ENCODE assay signal across 8 cellular contexts in genomic region chr10:77756319-77757232, GRCh38.
DNase-seq lines count a peak whose midpoint lies in the region; ATAC-seq, FAIRE-seq and TF ChIP-seq lines count a peak whose summit lies in the region.

No MANE protein-coding gene starts in this region.

- H3K4me3 Mint-ChIP-seq in activated T-cell treated with anti-CD3 and anti-CD28 coated beads, Interleukin-2, amount 50 U/mL, for 24 hours, result no peak overlapping the region

- H2BK20ac ChIP-seq in H1 (ENCODE audit: low read length), result no peak overlapping the region

- no peak overlapping the region; the same call in 1 of the 2 replicates for H2BK12ac ChIP-seq in H1 (ENCODE audit: low read depth, low read length)

- H3K9me3 Mint-ChIP-seq in activated T-cell treated with anti-CD3 and anti-CD28 coated beads, Interleukin-2, amount 50 U/mL, for 24 hours, result no peaks in the 10 kb centered on the region

- no peak for TF ChIP-seq POLR2A in H1 (IDR thresholded peaks at IDR 0.05; ENCODE audit: control extremely low read depth in 1 of 2, low read depth in 2 of 2, low read length in 2 of 2)

- H3K27me3 Mint-ChIP-seq in activated T-cell treated with anti-CD3 and anti-CD28 coated beads, Interleukin-2, amount 50 U/mL, for 24 hours, result peaks cover 15% of the 10 kb centered on the region

- DNase-seq in activated T-cell treated with anti-CD3 and anti-CD28 coated beads, Interleukin-2, amount 50 U/mL, for 48 hours, result peak; percentile 26 to 29
- no peak for DNase-seq in activated T-cell treated with anti-CD3 and anti-CD28 coated beads, Interleukin-2, amount 50 U/mL, for 24 hours
- DNase-seq in HT1080 (ENCODE audit: low read depth), result peak; percentile 64
- DNase-seq in OCI-M1 (lab: John Stamatoyannopoulos, UW), result peak; percentile 82
- DNase-seq in H1 (ENCODE audit: low read depth in 1 of 2, low spot score in 2 of 2), result peak; percentile 56 to 76
- DNase-seq in mucosa of gallbladder (ENCODE audit: low spot score), result peak; percentile 34

- H2BK5ac ChIP-seq in H1 (ENCODE audit: low read depth, low read length), result peak overlapping the region; percentile 35; the same call in 1 of the 2 replicates

- no peak overlapping the region for H3K23ac ChIP-seq in H1 (ENCODE audit: insufficient read length)

- WGBS in H1 (ENCODE audit: extremely low coverage in 1 of 2, insufficient coverage in 1 of 2, insufficient read length in 1 of 2, insufficient replicate concordance in 2 of 2, low coverage in 1 of 2, low lambda C conversion rate in 2 of 2, missing lambda C conversion rate in 1 of 2), 2 experiments, result 22% methylated on average over 12 of the region's 12 CpGs; no CpG with 5 or more reads in 1 of the 2 experiments

- H3K9ac ChIP-seq in H1 (replicated peaks in 1 of 4; ENCODE audit: extremely low read depth in 1 of 4, low read depth in 3 of 4, low read length in 3 of 4), result no peak overlapping the region

- no peak overlapping the region; the same call in 1 of the 2 replicates for H3K27ac ChIP-seq in H1 (ENCODE audit: low read depth, low read length)

- peak overlapping the region; percentile 61 for H4K5ac ChIP-seq in H1 (ENCODE audit: insufficient read length, low read depth, low read length)

- H2AFZ ChIP-seq in H1 (ENCODE audit: low read length), result peak overlapping the region; percentile 92

- peak overlapping the region in 1 of 2 experiments; percentile 49; a peak in 3 of 4 replicates for H3K4me2 ChIP-seq in H1 (ENCODE audit: insufficient read depth in 1 of 2, low read depth in 2 of 2, low read length in 2 of 2)

- CTCF ChIA-PET in H1 (lab: Charles Lee; ENCODE audit: partially characterized antibody), result interaction anchor here (0.6 to 4.4 kb wide), 30 partner anchors 9 to 587 kb away, joined by 3 to 45 read pairs (median 4); no protein-coding TSS in a partner anchor

- H2BK120ac ChIP-seq in H1 (replicated peaks; ENCODE audit: low read depth, low read length), result peak overlapping the region; percentile 43

- FAIRE-seq in H1 (lab: Jason Lieb, UNC), result peak; percentile 94

- no peak overlapping the region for H3K4ac ChIP-seq in H1 (replicated peaks; ENCODE audit: insufficient read length, low read depth, low read length)

- H3K27me3 ChIP-seq in H1 (replicated peaks in 1 of 4; ENCODE audit: control insufficient read depth in 3 of 4, extremely low read depth in 1 of 4, insufficient read depth in 3 of 4, low read length in 3 of 4), result no peaks in the 10 kb centered on the region

- POLR2A ChIA-PET in H1 (lab: Charles Lee; ENCODE audit: partially characterized antibody), result interaction anchor here (1.0 kb wide), 2 partner anchors 10 to 11 kb away, joined by 3 read pairs; no protein-coding TSS in a partner anchor

- TF ChIP-seq CTCF in H1 (IDR thresholded peaks at IDR 0.05; ENCODE audit: control extremely low read depth in 1 of 3, insufficient read depth in 1 of 3, low read depth in 1 of 3, low read length in 3 of 3), result peak; percentile 67 to 87 (median 84)

- no peaks in the 10 kb centered on the region for H3K79me2 ChIP-seq in H1 (ENCODE audit: control insufficient read depth in 1 of 2, insufficient read depth in 2 of 2, low read length in 2 of 2)

- no peak overlapping the region for H2AK5ac ChIP-seq in H1 (ENCODE audit: low read depth, low read length)

- H3K23me2 ChIP-seq in H1 (ENCODE audit: low read depth, low read length), result no peaks in the 10 kb centered on the region

- H3K36me3 Mint-ChIP-seq in activated T-cell treated with anti-CD3 and anti-CD28 coated beads, Interleukin-2, amount 50 U/mL, for 24 hours (ENCODE audit: low read depth), result no peaks in the 10 kb centered on the region

- no peak overlapping the region for H3K14ac ChIP-seq in H1 (ENCODE audit: insufficient read length)

- 0 out of 2 replicates have a peak overlapping the region, but pooled peaks have one; percentile 72 for H2BK15ac ChIP-seq in H1 (ENCODE audit: low read length)

- TF ChIP-seq EP300 in H1 (IDR thresholded peaks at IDR 0.05; ENCODE audit: borderline replicate concordance in 1 of 2, low read depth in 2 of 2, low read length in 2 of 2), result no peak

- ATAC-seq in HG02840 (IDR thresholded peaks at IDR 0.05; ENCODE audit: low FRiP score, unreplicated experiment), result no peak
- ATAC-seq in HG03457 (IDR thresholded peaks at IDR 0.05; ENCODE audit: unreplicated experiment), result no peak

- H3K36me3 ChIP-seq in H1 (ENCODE audit: control insufficient read depth in 2 of 4, insufficient read depth in 4 of 4, low read length in 3 of 4), result no peaks in the 10 kb centered on the region

- peaks cover 0 to 3% (median 0%) of the 10 kb centered on the region in 4 experiments; a peak in 2 of 7 replicates for H3K4me1 ChIP-seq in H1 (replicated peaks in 1 of 4; ENCODE audit: control insufficient read depth in 3 of 4, insufficient read depth in 4 of 4, low read length in 3 of 4)

- no peaks in the 10 kb centered on the region for H4K20me1 ChIP-seq in H1 (replicated peaks in 1 of 2; ENCODE audit: control insufficient read depth in 1 of 2, insufficient read depth in 2 of 2, low read length in 2 of 2)

- peak overlapping the region; percentile 71; the same call in 1 of the 2 replicates for H3K18ac ChIP-seq in H1 (ENCODE audit: extremely low read depth, low read length)

- no peak overlapping the region for H3K27ac Mint-ChIP-seq in activated T-cell treated with anti-CD3 and anti-CD28 coated beads, Interleukin-2, amount 50 U/mL, for 24 hours

- H4K91ac ChIP-seq in H1 (replicated peaks; ENCODE audit: insufficient read length, low read length), result peak overlapping the region; percentile 82

- no peaks in the 10 kb centered on the region for H3K79me1 ChIP-seq in H1 (ENCODE audit: low read depth, low read length)

- H3K9me3 ChIP-seq in H1 (ENCODE audit: insufficient read depth in 2 of 2, low read depth in 1 of 2, low read length in 1 of 2), result no peaks in the 10 kb centered on the region

- H3K4me1 Mint-ChIP-seq in activated T-cell treated with anti-CD3 and anti-CD28 coated beads, Interleukin-2, amount 50 U/mL, for 24 hours (ENCODE audit: low read depth), result no peaks in the 10 kb centered on the region

- no peak overlapping the region for H3K56ac ChIP-seq in H1 (replicated peaks; ENCODE audit: insufficient read length, low read depth, low read length)

- H3K4me3 ChIP-seq in H1 (ENCODE audit: extremely low read depth in 1 of 4, insufficient read depth in 2 of 4, low read depth in 3 of 4, low read length in 4 of 4), result peak overlapping the region in 1 of 4 experiments; percentile 31; a peak in 1 of 8 replicates

- no peak overlapping the region for H4K8ac ChIP-seq in H1 (ENCODE audit: extremely low read depth, insufficient read depth, low read length)

- peak; percentile 89 to 95 for TF ChIP-seq RAD21 in H1 (IDR thresholded peaks at IDR 0.05 in 1 of 2, conservative IDR thresholded peaks at IDR 0.05 in 1 of 2; ENCODE audit: low read depth in 2 of 2, low read length in 2 of 2)

TF ChIP-seq in H1, 55 proteins besides CTCF, POLR2A, EP300 and RAD21:
- TF ChIP-seq CEBPB (IDR thresholded peaks at IDR 0.05; ENCODE audit: low read depth, low read length) (0 out of 2 replicates have a peak, but pooled peaks have one; percentile 10), YY1 (IDR thresholded peaks at IDR 0.05; ENCODE audit: low read depth, low read length) (0 out of 2 replicates have a peak, but pooled peaks have one; percentile 35), BCL11A (IDR thresholded peaks at IDR 0.05; ENCODE audit: low read depth in 2 of 2, low read length in 2 of 2) (no peak), RXRA (IDR thresholded peaks at IDR 0.05; ENCODE audit: insufficient read depth, low read depth, low read length) (no peak), ATF2 (IDR thresholded peaks at IDR 0.05; ENCODE audit: low read length) (0 out of 2 replicates have a peak, but pooled peaks have one; percentile 18), RNF2 (IDR thresholded peaks at IDR 0.05; ENCODE audit: borderline replicate concordance, low read depth, low read length, missing control alignments, poor library complexity, severe bottlenecking) (no peak), TEAD4 (IDR thresholded peaks at IDR 0.05; ENCODE audit: low read depth, low read length) (peak; percentile 85), JUND (IDR thresholded peaks at IDR 0.05; ENCODE audit: low read length) (0 out of 2 replicates have a peak, but pooled peaks have one; percentile 5), HDAC2 (IDR thresholded peaks at IDR 0.05; ENCODE audit: borderline replicate concordance in 1 of 2, low read depth in 2 of 2, low read length in 2 of 2) (peak in 1 of 2 experiments; percentile 34; a peak in 1 of 4 replicates), SP1 (IDR thresholded peaks at IDR 0.05; ENCODE audit: low read depth, low read length) (0 out of 2 replicates have a peak, but pooled peaks have one; percentile 6), ASH2L (IDR thresholded peaks at IDR 0.05; ENCODE audit: low read length) (peak; percentile 37), MAFK (IDR thresholded peaks at IDR 0.05; ENCODE audit: low read depth, low read length) (no peak)
